In the genomic region with DNA sequence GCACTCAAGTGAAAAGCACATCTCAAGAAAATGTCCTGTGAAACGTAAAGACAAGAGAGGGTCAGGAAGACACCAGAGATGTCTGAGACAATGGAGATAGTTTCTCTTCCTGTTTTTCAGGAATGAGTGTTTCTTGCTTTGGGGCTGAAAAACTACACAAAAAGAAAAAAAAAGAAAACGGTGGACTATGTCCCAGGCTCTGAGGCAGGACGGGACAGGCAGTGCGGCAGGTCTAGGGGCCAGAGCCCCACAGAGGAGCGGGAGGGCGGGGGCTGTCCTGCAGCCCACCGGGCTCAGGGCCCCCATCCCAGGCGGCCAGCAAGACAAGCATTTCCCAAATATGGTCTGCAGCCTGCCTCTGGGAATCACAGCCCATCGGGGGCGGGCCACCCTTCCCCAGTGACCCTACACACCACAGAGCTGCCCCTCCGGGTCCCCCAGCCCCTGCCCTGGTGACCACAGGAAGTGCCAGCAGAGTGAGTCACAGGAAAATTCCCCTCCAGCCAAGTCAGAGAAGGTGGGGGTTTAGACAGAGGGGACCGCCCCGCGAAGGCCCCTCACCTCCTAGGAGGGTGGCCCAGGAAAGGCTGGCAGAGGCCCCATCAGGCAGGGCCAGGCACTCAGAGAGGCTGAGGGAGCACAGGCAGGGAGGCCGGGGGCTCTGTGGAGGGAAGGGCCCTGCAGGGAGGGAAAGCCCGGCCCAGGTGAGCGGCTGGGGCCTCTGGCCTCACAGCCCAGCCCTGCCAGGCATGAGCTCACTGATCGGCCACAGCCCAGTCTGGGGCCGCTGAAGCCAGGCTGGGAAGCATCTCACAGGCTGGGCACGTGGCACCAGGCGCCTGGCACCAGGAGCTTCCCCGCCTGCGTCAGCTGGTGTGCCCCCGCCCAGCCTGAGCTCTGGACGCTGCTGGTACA, we compare ENCODE assay signal across 9 cellular contexts. TPM values are rescaled to one million over a fixed set of nuclear protein-coding genes. Genes with fewer than 3 reads are reported as not detected.
A peak's percentile ranks its signal among the peaks of the same experiment; 100 is the strongest.
DNase-seq lines count a peak whose midpoint lies in the region; ATAC-seq and TF ChIP-seq lines count a peak whose summit lies in the region.
"Had no signal": no experiment of that assay in that cellular context is flagged by ENCODE, and none has a peak within 500 bp of the region (broad histone marks: within the 10 kb centered on the region; RNA-seq: fewer than 3 reads in every experiment).

No MANE protein-coding gene starts in this region.

- H3K27ac Mint-ChIP-seq in stimulated activated naive CD8-positive, alpha-beta T cell treated with anti-CD3 and anti-CD28 coated beads, Interleukin-15, amount 100 ng/mL, for 72 hours, result no peak overlapping the region
- no peak overlapping the region for H3K27ac Mint-ChIP-seq in effector memory CD8-positive, alpha-beta T cell

- peaks cover 54% of the 10 kb centered on the region for H3K27me3 Mint-ChIP-seq in stimulated activated naive CD8-positive, alpha-beta T cell treated with anti-CD3 and anti-CD28 coated beads, Interleukin-15, amount 100 ng/mL, for 72 hours
- peaks cover 19 to 39% of the 10 kb centered on the region in 2 donors for H3K27me3 Mint-ChIP-seq in effector memory CD8-positive, alpha-beta T cell

- no peak overlapping the region for H3K4me3 Mint-ChIP-seq in stimulated activated naive CD8-positive, alpha-beta T cell treated with anti-CD3 and anti-CD28 coated beads, Interleukin-15, amount 100 ng/mL, for 72 hours
- no peak overlapping the region for H3K4me3 Mint-ChIP-seq in effector memory CD8-positive, alpha-beta T cell
- H3K4me3 Mint-ChIP-seq: central memory CD8-positive, alpha-beta T cell had no signal

- ATAC-seq in stimulated activated naive CD8-positive, alpha-beta T cell treated with anti-CD3 and anti-CD28 coated beads, Interleukin-15, amount 100 ng/mL, for 72 hours, result peak; percentile 33
- ATAC-seq in stimulated activated naive CD8-positive, alpha-beta T cell treated with anti-CD3 and anti-CD28 coated beads, Interleukin-15, Interleukin-2, amounts not matched to agents 100 U/mL and 50 U/mL, for 24 hours, result no peak
- ATAC-seq in effector memory CD8-positive, alpha-beta T cell (replicated peaks), result no peak
- ATAC-seq in HG03565 (IDR thresholded peaks at IDR 0.05; ENCODE audit: unreplicated experiment), result no peak

- TF ChIP-seq CTCF in fibroblast of lung (conservative IDR thresholded peaks at IDR 0.05 in 1 of 2, IDR thresholded peaks at IDR 0.05 in 1 of 2; ENCODE audit: low read depth in 1 of 2, low read length in 2 of 2), result no peak

- H3K9ac ChIP-seq in fibroblast of lung (ENCODE audit: insufficient read depth, low read length), result peak overlapping the region; percentile 84

- H4K20me1 ChIP-seq in fibroblast of lung (ENCODE audit: control insufficient read depth, extremely low read depth, insufficient read depth, low read length), result peaks cover 1% of the 10 kb centered on the region

- no peaks in the 10 kb centered on the region for H3K9me3 Mint-ChIP-seq in stimulated activated naive CD8-positive, alpha-beta T cell treated with anti-CD3 and anti-CD28 coated beads, Interleukin-15, amount 100 ng/mL, for 72 hours
- no peaks in the 10 kb centered on the region for H3K9me3 Mint-ChIP-seq in effector memory CD8-positive, alpha-beta T cell
- H3K9me3 Mint-ChIP-seq: central memory CD8-positive, alpha-beta T cell had no signal

- H3K4me2 ChIP-seq in fibroblast of lung (ENCODE audit: extremely low read depth, insufficient read depth, low read length), result peak overlapping the region; percentile 78

- no peak overlapping the region for H2AFZ ChIP-seq in fibroblast of lung (ENCODE audit: low read length)

- peaks cover 26% of the 10 kb centered on the region for H3K36me3 ChIP-seq in fibroblast of lung (ENCODE audit: control insufficient read depth, insufficient read depth, low read length)

- peaks cover 77% of the 10 kb centered on the region for H3K4me1 ChIP-seq in fibroblast of lung (ENCODE audit: control insufficient read depth, extremely low read depth, insufficient read depth, low read length)

- no peaks in the 10 kb centered on the region for H3K27me3 ChIP-seq in fibroblast of lung (ENCODE audit: control insufficient read depth, insufficient read depth, low read length)

- peaks cover 13% of the 10 kb centered on the region for H3K4me1 Mint-ChIP-seq in stimulated activated naive CD8-positive, alpha-beta T cell treated with anti-CD3 and anti-CD28 coated beads, Interleukin-15, amount 100 ng/mL, for 72 hours
- peaks cover 5 to 10% of the 10 kb centered on the region in 2 donors for H3K4me1 Mint-ChIP-seq in effector memory CD8-positive, alpha-beta T cell (ENCODE audit: low read depth in 2 of 2)

- DNase-seq in stimulated activated naive CD8-positive, alpha-beta T cell treated with anti-CD3 and anti-CD28 coated beads, Interleukin-15, amount 100 ng/mL, for 72 hours, result no peak
- no peak for DNase-seq in stimulated activated naive CD8-positive, alpha-beta T cell treated with anti-CD3 and anti-CD28 coated beads, Interleukin-15, Interleukin-2, amounts not matched to agents 100 U/mL and 50 U/mL, for 24 hours
- DNase-seq in RPMI7951 (ENCODE audit: low read depth), result peak; percentile 99
- DNase-seq in fibroblast of lung (ENCODE audit: low read depth in 2 of 2), result peak; percentile 99
- peak; percentile 98 for DNase-seq in myocyte (ENCODE audit: low read depth)
- no peak for DNase-seq in effector memory CD8-positive, alpha-beta T cell
- no peak for DNase-seq in activated CD4-positive, alpha-beta T cell treated with anti-CD3 and anti-CD28 coated beads, Interleukin-2, amount 50 U/mL, for 48 hours

- H3K36me3 Mint-ChIP-seq in effector memory CD8-positive, alpha-beta T cell (ENCODE audit: insufficient read depth), result no peaks in the 10 kb centered on the region

- peaks cover 95% of the 10 kb centered on the region for H3K79me2 ChIP-seq in fibroblast of lung (ENCODE audit: control insufficient read depth, insufficient read depth, low read length)

- H3K27ac ChIP-seq in fibroblast of lung (ENCODE audit: insufficient read depth, low read length), result peak overlapping the region; percentile 97

- no peaks in the 10 kb centered on the region for H3K9me3 ChIP-seq in fibroblast of lung (ENCODE audit: control insufficient read depth, insufficient read depth, low read depth, low read length)

- peak overlapping the region in 1 of 4 experiments; percentile 21 for H3K4me3 ChIP-seq in fibroblast of lung (replicated peaks in 1 of 4; ENCODE audit: control extremely low read depth in 1 of 4, insufficient read depth in 1 of 4, low read depth in 3 of 4, low read length in 4 of 4)

RNA-seq across cellular contexts. Expression of gene BCAR1, which starts 6.3 kb away (rescaled TPM):
- 19.7 and 20.3 TPM in 2 replicates for total RNA-seq in RPMI7951 (2014; rRNA removed; shearing (Covaris generic))
- total RNA-seq in fibroblast of lung (26.5 and 36.8 TPM in 2 replicates), myocyte (104 and 128 TPM in 2 replicates)
- 32.8 and 66.5 TPM in 2 replicates for polyA plus RNA-seq in fibroblast of lung
- 68.9 and 146 TPM in 2 replicates for polyA plus RNA-seq in fibroblast of lung (2012)
- 37.6 and 115 TPM in 2 replicates for polyA minus RNA-seq in fibroblast of lung (ENCODE audit: low replicate concordance)
- 81.2 TPM for polyA plus RNA-seq in myocyte (2012)

RNA-seq across cellular contexts. Expression of gene CTRB1, which starts 26.3 kb away (rescaled TPM):
- total RNA-seq in RPMI7951 (2014; rRNA removed; shearing (Covaris generic)), result not detected in 2 replicates
- total RNA-seq in fibroblast of lung (not detected in 2 replicates), myocyte (3.4 and 4.5 TPM in 2 replicates)
- not detected in 2 replicates for polyA plus RNA-seq in fibroblast of lung
- polyA plus RNA-seq in fibroblast of lung (2012), result 0.40 TPM in 1 of 2 replicates, not detected in the other
- polyA minus RNA-seq in fibroblast of lung (ENCODE audit: low replicate concordance), result not detected in 2 replicates
- polyA plus RNA-seq in myocyte (2012), result 1.1 TPM

RNA-seq across cellular contexts. Expression of gene CTRB2, which starts 38.1 kb away (rescaled TPM):
- not detected in 2 replicates for total RNA-seq in RPMI7951 (2014; rRNA removed; shearing (Covaris generic))
- total RNA-seq in fibroblast of lung (not detected in 2 replicates), myocyte (2.3 and 6.1 TPM in 2 replicates)
- polyA plus RNA-seq in fibroblast of lung, result not detected in 2 replicates
- 0.10 TPM in 1 of 2 replicates, not detected in the other for polyA plus RNA-seq in fibroblast of lung (2012)
- not detected in 2 replicates for polyA minus RNA-seq in fibroblast of lung (ENCODE audit: low replicate concordance)
- polyA plus RNA-seq in myocyte (2012), result 2.4 TPM

Comparison
In these comparisons a context has a peak if more than half of its experiments do, and no peak if none do; other contexts are left out.
1. DNase-seq: peak in RPMI7951 (single experiment), fibroblast of lung (2 of 2) and myocyte (single experiment); none in stimulated activated naive CD8-positive, alpha-beta T cell treated with anti-CD3 and anti-CD28 coated beads, Interleukin-15, amount 100 ng/mL, for 72 hours (0 of 2), stimulated activated naive CD8-positive, alpha-beta T cell treated with anti-CD3 and anti-CD28 coated beads, Interleukin-15, Interleukin-2, amounts not matched to agents 100 U/mL and 50 U/mL, for 24 hours (single experiment), effector memory CD8-positive, alpha-beta T cell (0 of 3) and activated CD4-positive, alpha-beta T cell treated with anti-CD3 and anti-CD28 coated beads, Interleukin-2, amount 50 U/mL, for 48 hours (0 of 2).